Comparison of ENCODE assay signal across 20 cellular contexts in the genomic region with DNA sequence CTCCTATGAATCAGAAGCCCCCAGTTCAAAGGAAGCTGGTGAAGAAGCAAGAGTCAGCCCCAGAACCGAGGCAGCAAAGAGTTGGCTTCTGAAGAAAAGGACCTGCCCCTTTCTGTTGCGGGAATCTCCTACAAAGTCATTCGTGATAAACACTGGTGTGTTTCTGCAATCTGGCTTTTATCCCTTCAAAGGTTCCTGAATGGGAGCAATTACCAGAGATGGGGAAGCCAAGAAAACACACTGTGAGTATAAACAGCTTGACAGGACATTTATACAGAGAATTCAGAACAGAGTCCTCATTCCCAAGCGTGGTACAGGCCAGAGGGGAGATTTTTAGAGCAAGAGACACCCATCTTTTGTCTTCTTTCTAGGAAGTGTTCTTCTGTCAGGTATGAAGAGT.
"Had no signal": no experiment of that assay in that cellular context is flagged by ENCODE, and none has a peak within 500 bp of the region (broad histone marks: within the 10 kb centered on the region; RNA-seq: fewer than 3 reads in every experiment).

No MANE protein-coding gene starts in this region.

- H3K27me3 ChIP-seq: esophagus squamous epithelium, gastrocnemius medialis, heart left ventricle, ovary had no signal

- H3K4me2 ChIP-seq: smooth muscle cell had no signal

- H3K4me1 ChIP-seq: esophagus squamous epithelium, gastrocnemius medialis, heart left ventricle had no signal

- DNase-seq: activated CD4-positive, alpha-beta memory T cell treated with anti-CD3 and anti-CD28 coated beads for 36 hours; activated CD4-positive, alpha-beta T cell treated with anti-CD3 and anti-CD28 coated beads for 4 hours; activated gamma-delta T cell treated with Interleukin-2 at 50 U/mL for 16 hours; activated T-cell treated with anti-CD3 and anti-CD28 coated beads for 4 hours; amniotic stem cell; effector memory CD4-positive, alpha-beta T cell; esophagus squamous epithelium; gastrocnemius medialis; heart left ventricle; left ventricle myocardium superior; naive thymus-derived CD8-positive, alpha-beta T cell; ovary; stimulated activated CD4-positive, alpha-beta T cell treated with anti-CD3 and anti-CD28 coated beads, Interleukin-4, amount 100 ng/mL, for 1 hour; stimulated activated naive CD8-positive, alpha-beta T cell treated with anti-CD3 and anti-CD28 coated beads, Interleukin-15, amount 100 ng/mL, for 72 hours; T-cell had no signal

- H3K36me3 ChIP-seq: esophagus squamous epithelium, gastrocnemius medialis, heart left ventricle, ovary, thoracic aorta had no signal

- H3K27ac ChIP-seq: gastrocnemius medialis, heart left ventricle, ovary, thoracic aorta had no signal

- ATAC-seq: activated naive CD4-positive, alpha-beta T cell treated with anti-CD3 and anti-CD28 coated beads, Interleukin-2, amount 50 U/mL, for 72 hours; gastrocnemius medialis; heart left ventricle; left ventricle myocardium superior; naive thymus-derived CD8-positive, alpha-beta T cell; sciatic nerve; stimulated activated naive CD8-positive, alpha-beta T cell treated with anti-CD3 and anti-CD28 coated beads, Interleukin-15, amount 100 ng/mL, for 72 hours; T-cell; WTC11 had no signal

- H3K9me3 ChIP-seq: esophagus squamous epithelium, gastrocnemius medialis, heart left ventricle, ovary, thoracic aorta had no signal

- H3K4me3 ChIP-seq: esophagus squamous epithelium, gastrocnemius medialis, heart left ventricle, ovary, smooth muscle cell, thoracic aorta had no signal
